ENCODE assay signal across 22 cellular contexts in genomic region chr14:88829685-88830302, GRCh38. TPM values are rescaled to one million over a fixed set of nuclear protein-coding genes. Genes with fewer than 3 reads are reported as not detected.
DNase-seq lines count a peak whose midpoint lies in the region; ATAC-seq and TF ChIP-seq lines count a peak whose summit lies in the region.
"Had no signal": no experiment of that assay in that cellular context is flagged by ENCODE, and none has a peak within 500 bp of the region (broad histone marks: within the 10 kb centered on the region; RNA-seq: fewer than 3 reads in every experiment).

No MANE protein-coding gene starts in this region.

- H3K9me3 ChIP-seq in DOHH2 (ENCODE audit: control insufficient read depth, insufficient read depth, low read length) (no peaks in the 10 kb centered on the region), osteoblast (ENCODE audit: low read depth, low read length) (no peaks in the 10 kb centered on the region)
- H3K9me3 ChIP-seq: Caco-2, heart right ventricle, lower lobe of right lung, uterus had no signal

- no peaks in the 10 kb centered on the region for H3K9me2 ChIP-seq in DOHH2 (replicated peaks; ENCODE audit: control insufficient read depth, low read length)

- H3K4me1 ChIP-seq in DOHH2 (ENCODE audit: control insufficient read depth, low read length): peaks cover 24% of the 10 kb centered on the region
- H3K4me1 ChIP-seq in osteoblast (ENCODE audit: insufficient read depth, low read length): peaks cover 36% of the 10 kb centered on the region

- in situ Hi-C loops in ACHN (cut with HindIII; ENCODE audit: low pct_ligation_motif_present, low pct_unique_long_range_greater_than_20kb, low sequenced_read_pairs): no loop called here

- H3K4me2 ChIP-seq in DOHH2 (ENCODE audit: low read length) (peak overlapping the region; percentile 37), osteoblast (ENCODE audit: insufficient read depth, low read length) (no peak overlapping the region)

- peaks cover 72% of the 10 kb centered on the region for H3K4me1 Mint-ChIP-seq in brain

- ATAC-seq in GM18858 (IDR thresholded peaks at IDR 0.05; ENCODE audit: unreplicated experiment): no peak
- ATAC-seq in HG03520 (IDR thresholded peaks at IDR 0.05; ENCODE audit: unreplicated experiment): no peak
- ATAC-seq in HG02642 (IDR thresholded peaks at IDR 0.05; ENCODE audit: poor library complexity, unreplicated experiment): no peak
- ATAC-seq: effector memory CD8-positive, alpha-beta T cell; heart right ventricle; lower lobe of right lung; Panc1 had no signal

- no peaks in the 10 kb centered on the region for H4K20me1 ChIP-seq in DOHH2 (ENCODE audit: control insufficient read depth, insufficient read depth, low read depth, low read length)
- H4K20me1 ChIP-seq in osteoblast (ENCODE audit: insufficient read depth, low read length): no peaks in the 10 kb centered on the region

- H3K36me3 Mint-ChIP-seq in brain: peaks cover 15% of the 10 kb centered on the region

- no peak overlapping the region for H2AFZ ChIP-seq in osteoblast (ENCODE audit: low read length)
- H2AFZ ChIP-seq: parathyroid adenoma had no signal

- TF ChIP-seq CTCF in DOHH2 (IDR thresholded peaks at IDR 0.05; ENCODE audit: low read depth, low read length, poor library complexity, severe bottlenecking): no peak
- TF ChIP-seq CTCF in brain (conservative IDR thresholded peaks at IDR 0.05): no peak
- TF ChIP-seq CTCF in osteoblast (IDR thresholded peaks at IDR 0.05; ENCODE audit: extremely low read depth, low read depth, low read length): no peak

- peaks cover 4% of the 10 kb centered on the region for H3K27me3 Mint-ChIP-seq in brain

- H3K27me3 ChIP-seq in DOHH2 (ENCODE audit: control insufficient read depth, low read length) (no peaks in the 10 kb centered on the region), osteoblast (ENCODE audit: insufficient read depth, low read length) (no peaks in the 10 kb centered on the region)
- H3K27me3 ChIP-seq: heart right ventricle, uterus had no signal

- H3K4me3 ChIP-seq in DOHH2 (ENCODE audit: low read length) (peak overlapping the region; percentile 35; the same call in 1 of the 2 replicates), osteoblast (ENCODE audit: insufficient read depth, low read length) (no peak overlapping the region)
- H3K4me3 ChIP-seq: heart right ventricle, lower lobe of right lung, uterus had no signal

- H3K79me2 ChIP-seq in DOHH2 (ENCODE audit: control insufficient read depth, low read length) (peaks cover under 1% of the 10 kb centered on the region; the same call in 1 of the 2 replicates), osteoblast (ENCODE audit: insufficient read depth, low read length) (peaks cover 83% of the 10 kb centered on the region)

- peak overlapping the region in 2 of 5 experiments; percentile 43 to 46 for H3K4me3 Mint-ChIP-seq in brain
- H3K4me3 Mint-ChIP-seq: B cell; effector memory CD8-positive, alpha-beta T cell had no signal

- H3F3A ChIP-seq in DOHH2 (ENCODE audit: control insufficient read depth, insufficient read depth): 0 out of 2 replicates have a peak, but pooled peaks cover 3% of the 10 kb centered on the region

- H3K27ac ChIP-seq in DOHH2 (ENCODE audit: low read depth, low read length) (no peak overlapping the region), osteoblast (ENCODE audit: low read depth, low read length) (no peak overlapping the region)
- H3K27ac ChIP-seq: heart right ventricle, lower lobe of right lung, parathyroid adenoma, uterus had no signal

- H3K36me3 ChIP-seq in DOHH2 (ENCODE audit: control insufficient read depth, low read length): no peaks in the 10 kb centered on the region
- H3K36me3 ChIP-seq in osteoblast (ENCODE audit: insufficient read depth, low read length): no peaks in the 10 kb centered on the region
- H3K36me3 ChIP-seq: heart right ventricle, lower lobe of right lung, uterus had no signal

- DNase-seq in NCI-H524 (lab: John Stamatoyannopoulos, UW): peak; percentile 95 to 97
- DNase-seq in osteoblast (ENCODE audit: insufficient read length, low spot score, missing footprints): peak; percentile 57
- DNase-seq in ACHN: no peak
- DNase-seq: activated CD4-positive, alpha-beta T cell treated with anti-CD3 and anti-CD28 coated beads for 4 hours; activated effector memory CD4-positive, alpha-beta T cell treated with Interleukin-2 at 50 U/mL for 16 hours; Caco-2; effector memory CD8-positive, alpha-beta T cell; heart right ventricle; lower lobe of right lung; NCI-H2029 treated with DMSO at 0.1 percent for 48 hours; NCI-H526 treated with DMSO at 0.1 percent for 48 hours; T-helper 9 cell; uterus had no signal

- H3K9me3 Mint-ChIP-seq in brain: peaks cover 0 to 6% (median 5%) of the 10 kb centered on the region in 5 experiments
- H3K9me3 Mint-ChIP-seq: effector memory CD8-positive, alpha-beta T cell had no signal

- peak overlapping the region in 3 of 5 experiments; percentile 43 to 65 (median 53) for H3K27ac Mint-ChIP-seq in brain
- H3K27ac Mint-ChIP-seq: B cell; effector memory CD8-positive, alpha-beta T cell had no signal

RNA-seq across cellular contexts. Expression of gene TTC8, which starts 5.3 kb away (rescaled TPM):
- polyA plus RNA-seq in brain (ENCODE audit: insufficient read depth, low read depth, low replicate concordance): 9.7 TPM
- 30.8 and 36.5 TPM in 2 replicates for total RNA-seq in osteoblast

RNA-seq across cellular contexts. Expression of gene EML5, which starts 37.0 kb away (rescaled TPM):
- 1.4 TPM for polyA plus RNA-seq in brain (ENCODE audit: insufficient read depth, low read depth, low replicate concordance)
- under 0.01 TPM in 2 replicates for total RNA-seq in osteoblast
- total RNA-seq: G401 had no signal
